In the genomic region with DNA sequence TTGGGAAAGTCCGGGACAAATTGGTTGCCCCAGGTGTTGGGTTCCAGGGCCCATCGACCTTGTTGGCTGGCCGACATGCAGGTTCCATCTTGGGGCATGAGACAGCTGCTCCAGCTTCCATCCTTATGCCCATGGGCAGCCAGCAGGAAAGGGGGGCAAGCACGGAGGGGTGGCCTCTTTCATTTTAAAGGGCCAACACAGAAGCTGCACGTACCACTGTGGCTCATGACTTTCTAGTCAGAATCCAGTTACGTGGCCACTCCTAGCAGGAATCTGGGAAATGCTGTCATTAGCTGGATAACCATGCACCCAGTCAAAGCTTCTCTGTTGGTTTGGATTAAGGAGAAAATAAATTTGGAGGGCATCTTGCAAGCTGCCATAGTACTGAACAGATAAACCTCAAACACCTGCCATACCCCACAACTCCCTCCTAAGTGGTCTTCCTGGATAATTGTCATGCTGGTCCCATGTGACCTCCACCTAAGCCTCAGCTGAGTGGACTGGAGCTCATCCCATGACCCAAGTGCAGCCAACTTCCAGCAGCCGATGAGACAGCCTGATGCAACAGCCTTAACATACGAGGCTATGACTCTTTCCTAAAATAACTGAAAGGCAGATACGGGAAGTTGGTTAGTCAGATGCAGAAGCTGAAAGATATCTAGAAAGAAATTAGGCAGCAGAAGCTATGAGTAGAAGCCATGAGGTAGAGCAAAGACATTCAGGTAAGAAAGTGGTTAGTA, we compare ENCODE assay signal across 1 cellular context.
TF ChIP-seq lines count a peak whose summit lies in the region.

No MANE protein-coding gene starts in this region.

TF ChIP-seq in IMR-90, 13 proteins besides CTCF, POLR2A, EP300 and RAD21:
- TF ChIP-seq NFE2L2 (IDR thresholded peaks at IDR 0.05; ENCODE audit: low read depth, low read length) (0 out of 2 replicates have a peak, but pooled peaks have one; percentile 4), MAZ (IDR thresholded peaks at IDR 0.05; ENCODE audit: borderline replicate concordance, low read depth, low read length) (no peak), MAFK (IDR thresholded peaks at IDR 0.05; ENCODE audit: low read depth, low read length) (no peak), SMC3 (IDR thresholded peaks at IDR 0.05; ENCODE audit: low read depth, low read length) (no peak), MXI1 (IDR thresholded peaks at IDR 0.05; ENCODE audit: borderline replicate concordance, low read depth, low read length) (no peak), FOS (IDR thresholded peaks at IDR 0.05; ENCODE audit: low read depth, low read length) (peak; percentile 68), RCOR1 (IDR thresholded peaks at IDR 0.05; ENCODE audit: insufficient replicate concordance, low read length) (no peak), CHD1 (IDR thresholded peaks at IDR 0.05; ENCODE audit: low read depth, low read length) (no peak), RFX5 (IDR thresholded peaks at IDR 0.05; ENCODE audit: low read depth, low read length) (no peak), BHLHE40 (IDR thresholded peaks at IDR 0.05; ENCODE audit: low read depth, low read length) (0 out of 2 replicates have a peak, but pooled peaks have one; percentile 11), CEBPB (IDR thresholded peaks at IDR 0.05; ENCODE audit: low read depth, low read length) (peak; percentile 97)
- TF ChIP-seq, protein P1, sequence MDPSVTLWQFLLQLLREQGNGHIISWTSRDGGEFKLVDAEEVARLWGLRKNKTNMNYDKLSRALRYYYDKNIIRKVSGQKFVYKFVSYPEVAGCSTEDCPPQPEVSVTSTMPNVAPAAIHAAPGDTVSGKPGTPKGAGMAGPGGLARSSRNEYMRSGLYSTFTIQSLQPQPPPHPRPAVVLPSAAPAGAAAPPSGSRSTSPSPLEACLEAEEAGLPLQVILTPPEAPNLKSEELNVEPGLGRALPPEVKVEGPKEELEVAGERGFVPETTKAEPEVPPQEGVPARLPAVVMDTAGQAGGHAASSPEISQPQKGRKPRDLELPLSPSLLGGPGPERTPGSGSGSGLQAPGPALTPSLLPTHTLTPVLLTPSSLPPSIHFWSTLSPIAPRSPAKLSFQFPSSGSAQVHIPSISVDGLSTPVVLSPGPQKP (IDR thresholded peaks at IDR 0.05; ENCODE audit: borderline replicate concordance, low read depth, low read length), result no peak
- TF ChIP-seq, protein P2, sequence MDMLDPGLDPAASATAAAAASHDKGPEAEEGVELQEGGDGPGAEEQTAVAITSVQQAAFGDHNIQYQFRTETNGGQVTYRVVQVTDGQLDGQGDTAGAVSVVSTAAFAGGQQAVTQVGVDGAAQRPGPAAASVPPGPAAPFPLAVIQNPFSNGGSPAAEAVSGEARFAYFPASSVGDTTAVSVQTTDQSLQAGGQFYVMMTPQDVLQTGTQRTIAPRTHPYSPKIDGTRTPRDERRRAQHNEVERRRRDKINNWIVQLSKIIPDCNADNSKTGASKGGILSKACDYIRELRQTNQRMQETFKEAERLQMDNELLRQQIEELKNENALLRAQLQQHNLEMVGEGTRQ (IDR thresholded peaks at IDR 0.05; ENCODE audit: low read depth, low read length), result peak; percentile 93
